ENCODE assay signal across 19 cellular contexts in the genomic region with DNA sequence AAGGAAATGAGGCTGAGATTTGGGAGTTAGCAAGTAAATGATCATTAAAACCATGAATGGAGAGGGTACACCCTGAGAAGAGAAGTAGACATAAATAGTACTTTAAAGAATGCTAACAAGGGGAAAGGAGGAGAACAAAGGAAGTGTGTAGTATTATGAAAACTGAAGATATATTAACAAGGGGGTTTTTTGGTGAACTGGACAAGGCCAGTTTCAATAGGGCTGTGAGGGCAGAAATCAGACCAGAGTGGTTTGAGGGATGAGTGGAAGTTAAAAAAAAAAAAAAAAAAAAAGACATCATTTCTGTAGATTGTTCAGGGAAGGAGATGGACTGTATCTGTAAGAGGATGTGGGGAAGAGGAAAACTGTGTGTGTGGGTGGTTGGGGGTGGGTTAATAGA.
"Had no signal": no experiment of that assay in that cellular context is flagged by ENCODE, and none has a peak within 500 bp of the region (broad histone marks: within the 10 kb centered on the region; RNA-seq: fewer than 3 reads in every experiment).

No MANE protein-coding gene starts in this region.

- H3K36me3 Mint-ChIP-seq: naive B cell; naive thymus-derived CD8-positive, alpha-beta T cell had no signal

- H3K27me3 Mint-ChIP-seq: naive B cell had no signal

- H3K27ac ChIP-seq: coronary artery, dorsolateral prefrontal cortex, esophagus muscularis mucosa, foreskin keratinocyte, gastroesophageal sphincter, heart left ventricle, left lung, lower lobe of right lung had no signal

- H3K4me3 Mint-ChIP-seq: mesothelial cell of epicardium; naive B cell; naive thymus-derived CD8-positive, alpha-beta T cell had no signal

- ATAC-seq: foreskin keratinocyte; gastroesophageal sphincter; heart left ventricle; left cardiac atrium; left lung; left ventricle myocardium superior; lower lobe of right lung; mucosa of descending colon; naive thymus-derived CD8-positive, alpha-beta T cell had no signal

- H3K27me3 ChIP-seq: dorsolateral prefrontal cortex, esophagus muscularis mucosa, foreskin keratinocyte, gastroesophageal sphincter, heart left ventricle, left lung had no signal

- H3K4me1 Mint-ChIP-seq: mesothelial cell of epicardium; naive B cell; naive thymus-derived CD8-positive, alpha-beta T cell had no signal

- H3K36me3 ChIP-seq: lower lobe of right lung had no signal

- DNase-seq: dermis blood vessel endothelial cell; dorsolateral prefrontal cortex; effector CD4-positive, alpha-beta T cell; effector memory CD4-positive, alpha-beta T cell; foreskin keratinocyte; heart left ventricle; hippocampal formation; left cardiac atrium; left lung; left ventricle myocardium superior; lower lobe of right lung; mesenchymal stem cell; mucosa of descending colon; naive B cell; naive thymus-derived CD8-positive, alpha-beta T cell had no signal

- H3K4me1 ChIP-seq: esophagus muscularis mucosa, gastroesophageal sphincter, heart left ventricle, left lung, lower lobe of right lung had no signal

- H3K9me3 Mint-ChIP-seq: naive B cell; naive thymus-derived CD8-positive, alpha-beta T cell had no signal

- H3K27ac Mint-ChIP-seq: mesothelial cell of epicardium; naive B cell; naive thymus-derived CD8-positive, alpha-beta T cell had no signal

- H3K4me3 ChIP-seq: coronary artery, dorsolateral prefrontal cortex, esophagus muscularis mucosa, gastroesophageal sphincter, heart left ventricle, left lung, lower lobe of right lung, mucosa of descending colon had no signal

- H3K9me3 ChIP-seq: esophagus muscularis mucosa, gastroesophageal sphincter, left lung, lower lobe of right lung, mucosa of descending colon had no signal
